ENCODE assay signal across 8 cellular contexts in the genomic region with DNA sequence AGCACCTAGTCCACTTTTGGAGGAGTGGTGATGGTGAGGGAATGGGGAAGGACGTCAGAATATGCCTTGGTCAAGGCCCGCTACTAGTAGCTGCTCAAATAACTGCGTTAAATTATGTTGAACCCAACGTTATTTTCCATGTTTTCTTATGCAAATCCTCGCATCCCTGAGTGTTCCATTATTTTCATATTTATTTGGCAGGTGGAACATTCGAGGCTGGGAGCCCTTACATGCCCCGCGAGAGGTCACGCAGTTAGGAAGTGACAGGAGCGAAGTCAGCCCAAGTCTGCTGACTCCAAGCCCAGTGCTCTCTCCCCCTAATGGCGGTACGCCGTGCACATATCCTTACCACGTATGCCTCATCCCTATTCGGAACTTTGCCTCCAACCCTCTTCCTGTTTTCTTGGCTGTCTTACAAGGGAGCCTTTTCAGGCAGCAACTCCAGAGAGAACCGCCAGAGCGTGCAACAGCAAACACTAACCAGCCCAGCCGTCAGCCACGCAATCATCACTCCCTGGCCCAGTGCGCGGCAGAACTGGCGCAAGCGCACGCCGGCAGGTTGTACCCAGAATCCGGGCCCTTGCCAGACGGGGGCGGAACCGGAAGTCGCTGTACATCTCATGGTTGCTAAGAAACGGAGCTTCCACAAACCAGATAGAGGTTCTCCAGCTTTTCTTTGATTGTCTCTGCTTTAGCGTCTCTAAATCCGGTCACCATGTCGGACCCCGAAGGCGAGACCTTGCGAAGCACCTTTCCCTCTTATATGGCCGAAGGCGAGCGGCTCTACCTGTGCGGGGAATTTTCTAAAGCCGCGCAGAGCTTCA. TPM values are rescaled to one million over a fixed set of nuclear protein-coding genes. Genes with fewer than 3 reads are reported as not detected.
DNase-seq lines count a peak whose midpoint lies in the region; ATAC-seq and TF ChIP-seq lines count a peak whose summit lies in the region.

A gene with protein sequence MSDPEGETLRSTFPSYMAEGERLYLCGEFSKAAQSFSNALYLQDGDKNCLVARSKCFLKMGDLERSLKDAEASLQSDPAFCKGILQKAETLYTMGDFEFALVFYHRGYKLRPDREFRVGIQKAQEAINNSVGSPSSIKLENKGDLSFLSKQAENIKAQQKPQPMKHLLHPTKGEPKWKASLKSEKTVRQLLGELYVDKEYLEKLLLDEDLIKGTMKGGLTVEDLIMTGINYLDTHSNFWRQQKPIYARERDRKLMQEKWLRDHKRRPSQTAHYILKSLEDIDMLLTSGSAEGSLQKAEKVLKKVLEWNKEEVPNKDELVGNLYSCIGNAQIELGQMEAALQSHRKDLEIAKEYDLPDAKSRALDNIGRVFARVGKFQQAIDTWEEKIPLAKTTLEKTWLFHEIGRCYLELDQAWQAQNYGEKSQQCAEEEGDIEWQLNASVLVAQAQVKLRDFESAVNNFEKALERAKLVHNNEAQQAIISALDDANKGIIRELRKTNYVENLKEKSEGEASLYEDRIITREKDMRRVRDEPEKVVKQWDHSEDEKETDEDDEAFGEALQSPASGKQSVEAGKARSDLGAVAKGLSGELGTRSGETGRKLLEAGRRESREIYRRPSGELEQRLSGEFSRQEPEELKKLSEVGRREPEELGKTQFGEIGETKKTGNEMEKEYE (plus strand): TSS at position 609 of the 824 bp plus-strand sequence. CDS start 107 bp downstream, at position 716.

- peak within 1 kb of the TSS; percentile 97 for H3K27ac Mint-ChIP-seq in chondrocyte (ENCODE audit: unreplicated experiment)

- H3K4me3 Mint-ChIP-seq in chondrocyte (ENCODE audit: unreplicated experiment) = peak within 1 kb of the TSS; percentile 88

- peak; percentile 94 for ATAC-seq in GM19043 (IDR thresholded peaks at IDR 0.05; ENCODE audit: low read depth, unreplicated experiment)
- peak; percentile 80 for ATAC-seq in HG03378 (IDR thresholded peaks at IDR 0.05; ENCODE audit: unreplicated experiment)

- peaks cover 23% of the 10 kb centered on the region for H3K4me1 Mint-ChIP-seq in chondrocyte (ENCODE audit: low read depth)

- TF ChIP-seq CTCF in chondrocyte (IDR thresholded peaks at IDR 0.05) = peak; percentile 74

- H3K27me3 Mint-ChIP-seq in chondrocyte (ENCODE audit: low read depth) = no peaks in the 10 kb centered on the region

- no peaks in the 10 kb centered on the region for H3K9me3 Mint-ChIP-seq in chondrocyte (ENCODE audit: low read depth)

- no peaks in the 10 kb centered on the region for H3K36me3 Mint-ChIP-seq in chondrocyte (ENCODE audit: low read depth)

- DNase-seq in Ammon's horn (ENCODE audit: low spot score) = peak; percentile 97
- peak; percentile 95 for DNase-seq in NCI-H460 (ENCODE audit: extremely low read depth, low read depth)
- DNase-seq in activated CD4-positive, alpha-beta T cell treated with anti-CD3 and anti-CD28 coated beads for 1 hour = peak; percentile 94
- peak; percentile 98 for DNase-seq in chondrocyte (ENCODE audit: low spot score)
- DNase-seq in kidney glomerular epithelial cell (lab: John Stamatoyannopoulos, UW) = peak; percentile 98
- peak; percentile 94 to 95 for DNase-seq in stimulated activated CD4-positive, alpha-beta T cell treated with anti-CD3 and anti-CD28 coated beads, Interleukin-15, amount 100 ng/mL, for 48 hours (ENCODE audit: low read depth in 2 of 2)

RNA-seq across cellular contexts. Expression of the gene that starts here (rescaled TPM):
- 0.46 and 1.3 TPM in 2 replicates for total RNA-seq in NCI-H460 (2014; rRNA removed; shearing (Covaris generic))
- polyA plus RNA-seq in NCI-H460 (2014; cell fraction: nucleus; rRNA removed) = 1.4 and 3.0 TPM in 2 replicates
- total RNA-seq in chondrocyte = 0.70 to 0.99 TPM (median 0.77 TPM) in 3 replicates

Comparison
In these comparisons a context has a peak if more than half of its experiments do, and no peak if none do; other contexts are left out.
1. Peak in every context shown above with its lines: DNase-seq and ATAC-seq.
2. Peak in DNase-seq in chondrocyte; RNA of the gene not detected or under 1 TPM.